Comparison of ENCODE assay signal across 1 cellular context in the genomic region with DNA sequence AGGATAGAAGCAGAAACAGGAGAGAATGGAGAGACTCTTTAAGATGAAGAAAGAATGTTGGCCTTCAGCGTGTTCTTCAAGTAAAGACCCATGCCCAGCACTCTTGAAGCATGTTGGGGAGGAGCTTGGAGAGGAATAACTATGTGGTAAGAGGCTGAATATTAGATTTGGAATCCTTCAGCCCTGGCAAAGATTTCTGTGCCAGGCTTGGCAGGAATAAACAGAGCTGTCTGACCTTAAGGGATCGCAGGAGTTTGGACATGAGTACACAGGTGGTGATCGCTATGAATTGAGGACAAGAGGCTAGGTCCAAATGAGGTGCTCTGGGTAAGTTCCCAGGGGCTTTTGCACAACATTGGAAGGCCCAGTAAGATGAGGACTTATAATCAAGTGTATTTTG.
TF ChIP-seq lines count a peak whose summit lies in the region.

No MANE protein-coding gene starts in this region.

TF ChIP-seq in H1, 55 proteins besides CTCF, POLR2A, EP300 and RAD21:
- TF ChIP-seq, protein P1, sequence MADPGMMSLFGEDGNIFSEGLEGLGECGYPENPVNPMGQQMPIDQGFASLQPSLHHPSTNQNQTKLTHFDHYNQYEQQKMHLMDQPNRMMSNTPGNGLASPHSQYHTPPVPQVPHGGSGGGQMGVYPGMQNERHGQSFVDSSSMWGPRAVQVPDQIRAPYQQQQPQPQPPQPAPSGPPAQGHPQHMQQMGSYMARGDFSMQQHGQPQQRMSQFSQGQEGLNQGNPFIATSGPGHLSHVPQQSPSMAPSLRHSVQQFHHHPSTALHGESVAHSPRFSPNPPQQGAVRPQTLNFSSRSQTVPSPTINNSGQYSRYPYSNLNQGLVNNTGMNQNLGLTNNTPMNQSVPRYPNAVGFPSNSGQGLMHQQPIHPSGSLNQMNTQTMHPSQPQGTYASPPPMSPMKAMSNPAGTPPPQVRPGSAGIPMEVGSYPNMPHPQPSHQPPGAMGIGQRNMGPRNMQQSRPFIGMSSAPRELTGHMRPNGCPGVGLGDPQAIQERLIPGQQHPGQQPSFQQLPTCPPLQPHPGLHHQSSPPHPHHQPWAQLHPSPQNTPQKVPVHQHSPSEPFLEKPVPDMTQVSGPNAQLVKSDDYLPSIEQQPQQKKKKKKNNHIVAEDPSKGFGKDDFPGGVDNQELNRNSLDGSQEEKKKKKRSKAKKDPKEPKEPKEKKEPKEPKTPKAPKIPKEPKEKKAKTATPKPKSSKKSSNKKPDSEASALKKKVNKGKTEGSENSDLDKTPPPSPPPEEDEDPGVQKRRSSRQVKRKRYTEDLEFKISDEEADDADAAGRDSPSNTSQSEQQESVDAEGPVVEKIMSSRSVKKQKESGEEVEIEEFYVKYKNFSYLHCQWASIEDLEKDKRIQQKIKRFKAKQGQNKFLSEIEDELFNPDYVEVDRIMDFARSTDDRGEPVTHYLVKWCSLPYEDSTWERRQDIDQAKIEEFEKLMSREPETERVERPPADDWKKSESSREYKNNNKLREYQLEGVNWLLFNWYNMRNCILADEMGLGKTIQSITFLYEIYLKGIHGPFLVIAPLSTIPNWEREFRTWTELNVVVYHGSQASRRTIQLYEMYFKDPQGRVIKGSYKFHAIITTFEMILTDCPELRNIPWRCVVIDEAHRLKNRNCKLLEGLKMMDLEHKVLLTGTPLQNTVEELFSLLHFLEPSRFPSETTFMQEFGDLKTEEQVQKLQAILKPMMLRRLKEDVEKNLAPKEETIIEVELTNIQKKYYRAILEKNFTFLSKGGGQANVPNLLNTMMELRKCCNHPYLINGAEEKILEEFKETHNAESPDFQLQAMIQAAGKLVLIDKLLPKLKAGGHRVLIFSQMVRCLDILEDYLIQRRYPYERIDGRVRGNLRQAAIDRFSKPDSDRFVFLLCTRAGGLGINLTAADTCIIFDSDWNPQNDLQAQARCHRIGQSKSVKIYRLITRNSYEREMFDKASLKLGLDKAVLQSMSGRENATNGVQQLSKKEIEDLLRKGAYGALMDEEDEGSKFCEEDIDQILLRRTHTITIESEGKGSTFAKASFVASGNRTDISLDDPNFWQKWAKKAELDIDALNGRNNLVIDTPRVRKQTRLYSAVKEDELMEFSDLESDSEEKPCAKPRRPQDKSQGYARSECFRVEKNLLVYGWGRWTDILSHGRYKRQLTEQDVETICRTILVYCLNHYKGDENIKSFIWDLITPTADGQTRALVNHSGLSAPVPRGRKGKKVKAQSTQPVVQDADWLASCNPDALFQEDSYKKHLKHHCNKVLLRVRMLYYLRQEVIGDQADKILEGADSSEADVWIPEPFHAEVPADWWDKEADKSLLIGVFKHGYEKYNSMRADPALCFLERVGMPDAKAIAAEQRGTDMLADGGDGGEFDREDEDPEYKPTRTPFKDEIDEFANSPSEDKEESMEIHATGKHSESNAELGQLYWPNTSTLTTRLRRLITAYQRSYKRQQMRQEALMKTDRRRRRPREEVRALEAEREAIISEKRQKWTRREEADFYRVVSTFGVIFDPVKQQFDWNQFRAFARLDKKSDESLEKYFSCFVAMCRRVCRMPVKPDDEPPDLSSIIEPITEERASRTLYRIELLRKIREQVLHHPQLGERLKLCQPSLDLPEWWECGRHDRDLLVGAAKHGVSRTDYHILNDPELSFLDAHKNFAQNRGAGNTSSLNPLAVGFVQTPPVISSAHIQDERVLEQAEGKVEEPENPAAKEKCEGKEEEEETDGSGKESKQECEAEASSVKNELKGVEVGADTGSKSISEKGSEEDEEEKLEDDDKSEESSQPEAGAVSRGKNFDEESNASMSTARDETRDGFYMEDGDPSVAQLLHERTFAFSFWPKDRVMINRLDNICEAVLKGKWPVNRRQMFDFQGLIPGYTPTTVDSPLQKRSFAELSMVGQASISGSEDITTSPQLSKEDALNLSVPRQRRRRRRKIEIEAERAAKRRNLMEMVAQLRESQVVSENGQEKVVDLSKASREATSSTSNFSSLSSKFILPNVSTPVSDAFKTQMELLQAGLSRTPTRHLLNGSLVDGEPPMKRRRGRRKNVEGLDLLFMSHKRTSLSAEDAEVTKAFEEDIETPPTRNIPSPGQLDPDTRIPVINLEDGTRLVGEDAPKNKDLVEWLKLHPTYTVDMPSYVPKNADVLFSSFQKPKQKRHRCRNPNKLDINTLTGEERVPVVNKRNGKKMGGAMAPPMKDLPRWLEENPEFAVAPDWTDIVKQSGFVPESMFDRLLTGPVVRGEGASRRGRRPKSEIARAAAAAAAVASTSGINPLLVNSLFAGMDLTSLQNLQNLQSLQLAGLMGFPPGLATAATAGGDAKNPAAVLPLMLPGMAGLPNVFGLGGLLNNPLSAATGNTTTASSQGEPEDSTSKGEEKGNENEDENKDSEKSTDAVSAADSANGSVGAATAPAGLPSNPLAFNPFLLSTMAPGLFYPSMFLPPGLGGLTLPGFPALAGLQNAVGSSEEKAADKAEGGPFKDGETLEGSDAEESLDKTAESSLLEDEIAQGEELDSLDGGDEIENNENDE (IDR thresholded peaks at IDR 0.05; ENCODE audit: insufficient replicate concordance, low read length), result no peak
- TF ChIP-seq HDAC2 (IDR thresholded peaks at IDR 0.05; ENCODE audit: borderline replicate concordance in 1 of 2, low read depth in 2 of 2, low read length in 2 of 2) (no peak), RFX5 (IDR thresholded peaks at IDR 0.05; ENCODE audit: borderline replicate concordance, low read depth, low read length) (no peak), EGR1 (IDR thresholded peaks at IDR 0.05; ENCODE audit: borderline replicate concordance, low read depth, low read length) (no peak), BACH1 (IDR thresholded peaks at IDR 0.05; ENCODE audit: low read length) (no peak), FOSL1 (IDR thresholded peaks at IDR 0.05; ENCODE audit: insufficient read depth, low read depth, low read length) (no peak)
- TF ChIP-seq, protein P2, sequence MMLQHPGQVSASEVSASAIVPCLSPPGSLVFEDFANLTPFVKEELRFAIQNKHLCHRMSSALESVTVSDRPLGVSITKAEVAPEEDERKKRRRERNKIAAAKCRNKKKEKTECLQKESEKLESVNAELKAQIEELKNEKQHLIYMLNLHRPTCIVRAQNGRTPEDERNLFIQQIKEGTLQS (IDR thresholded peaks at IDR 0.05; ENCODE audit: insufficient read depth, low read depth, low read length), result no peak
- TF ChIP-seq, protein P3, sequence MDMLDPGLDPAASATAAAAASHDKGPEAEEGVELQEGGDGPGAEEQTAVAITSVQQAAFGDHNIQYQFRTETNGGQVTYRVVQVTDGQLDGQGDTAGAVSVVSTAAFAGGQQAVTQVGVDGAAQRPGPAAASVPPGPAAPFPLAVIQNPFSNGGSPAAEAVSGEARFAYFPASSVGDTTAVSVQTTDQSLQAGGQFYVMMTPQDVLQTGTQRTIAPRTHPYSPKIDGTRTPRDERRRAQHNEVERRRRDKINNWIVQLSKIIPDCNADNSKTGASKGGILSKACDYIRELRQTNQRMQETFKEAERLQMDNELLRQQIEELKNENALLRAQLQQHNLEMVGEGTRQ (IDR thresholded peaks at IDR 0.05; ENCODE audit: low read length), result no peak
